Comparison of ENCODE assay signal across 1 cellular context in the genomic region with DNA sequence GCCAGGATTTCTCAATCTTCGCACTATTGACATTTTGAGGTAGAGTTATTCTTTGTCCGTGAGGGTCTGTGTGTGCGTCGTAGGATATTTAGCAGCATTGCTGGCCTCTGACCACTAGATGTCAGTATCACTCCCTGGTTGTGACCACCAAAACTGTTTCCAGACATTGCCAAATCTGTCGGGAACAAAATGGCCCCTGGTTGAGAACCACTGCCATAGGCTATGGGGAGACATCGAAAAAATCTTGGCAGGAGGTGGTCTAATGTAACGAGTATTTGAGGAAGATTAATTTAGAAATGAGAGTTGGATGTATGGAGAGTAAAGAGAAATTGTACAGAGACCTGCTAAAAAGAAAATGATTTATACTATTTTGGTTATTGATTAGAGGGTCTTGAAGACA.
TF ChIP-seq lines count a peak whose summit lies in the region.

No MANE protein-coding gene starts in this region.

TF ChIP-seq in HEK293, 187 proteins besides CTCF, POLR2A, EP300 and RAD21 (continued from another document):
- TF ChIP-seq, protein P1, sequence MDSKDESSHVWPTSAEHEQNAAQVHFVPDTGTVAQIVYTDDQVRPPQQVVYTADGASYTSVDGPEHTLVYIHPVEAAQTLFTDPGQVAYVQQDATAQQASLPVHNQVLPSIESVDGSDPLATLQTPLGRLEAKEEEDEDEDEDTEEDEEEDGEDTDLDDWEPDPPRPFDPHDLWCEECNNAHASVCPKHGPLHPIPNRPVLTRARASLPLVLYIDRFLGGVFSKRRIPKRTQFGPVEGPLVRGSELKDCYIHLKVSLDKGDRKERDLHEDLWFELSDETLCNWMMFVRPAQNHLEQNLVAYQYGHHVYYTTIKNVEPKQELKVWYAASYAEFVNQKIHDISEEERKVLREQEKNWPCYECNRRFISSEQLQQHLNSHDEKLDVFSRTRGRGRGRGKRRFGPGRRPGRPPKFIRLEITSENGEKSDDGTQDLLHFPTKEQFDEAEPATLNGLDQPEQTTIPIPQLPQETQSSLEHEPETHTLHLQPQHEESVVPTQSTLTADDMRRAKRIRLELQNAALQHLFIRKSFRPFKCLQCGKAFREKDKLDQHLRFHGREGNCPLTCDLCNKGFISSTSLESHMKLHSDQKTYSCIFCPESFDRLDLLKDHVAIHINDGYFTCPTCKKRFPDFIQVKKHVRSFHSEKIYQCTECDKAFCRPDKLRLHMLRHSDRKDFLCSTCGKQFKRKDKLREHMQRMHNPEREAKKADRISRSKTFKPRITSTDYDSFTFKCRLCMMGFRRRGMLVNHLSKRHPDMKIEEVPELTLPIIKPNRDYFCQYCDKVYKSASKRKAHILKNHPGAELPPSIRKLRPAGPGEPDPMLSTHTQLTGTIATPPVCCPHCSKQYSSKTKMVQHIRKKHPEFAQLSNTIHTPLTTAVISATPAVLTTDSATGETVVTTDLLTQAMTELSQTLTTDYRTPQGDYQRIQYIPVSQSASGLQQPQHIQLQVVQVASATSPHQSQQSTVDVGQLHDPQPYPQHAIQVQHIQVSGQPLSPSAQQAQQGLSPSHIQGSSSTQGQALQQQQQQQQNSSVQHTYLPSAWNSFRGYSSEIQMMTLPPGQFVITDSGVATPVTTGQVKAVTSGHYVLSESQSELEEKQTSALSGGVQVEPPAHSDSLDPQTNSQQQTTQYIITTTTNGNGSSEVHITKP (tag by site-specific recombination; IDR thresholded peaks at IDR 0.05), result no peak
- TF ChIP-seq ZNF561 (tag by site-specific recombination; IDR thresholded peaks at IDR 0.05; ENCODE audit: borderline replicate concordance) (peak; percentile 48; the same call in 1 of the 2 replicates), ZNF664 (tag by site-specific recombination; IDR thresholded peaks at IDR 0.05) (no peak), TRIM28 (IDR thresholded peaks at IDR 0.05; ENCODE audit: borderline replicate concordance, low read length) (peak; percentile 73; the same call in 1 of the 2 replicates), OVOL3 (tag by site-specific recombination; IDR thresholded peaks at IDR 0.05) (no peak), ZNF544 (tag by site-specific recombination; IDR thresholded peaks at IDR 0.05) (no peak), ZXDB (tag by site-specific recombination; IDR thresholded peaks at IDR 0.05) (no peak), ZNF335 (tag by site-specific recombination; conservative IDR thresholded peaks at IDR 0.05) (peak; percentile 25; the same call in 1 of the 2 replicates), REPIN1 (tag by site-specific recombination; IDR thresholded peaks at IDR 0.05; ENCODE audit: low read depth) (no peak), ZNF626 (tag by site-specific recombination; IDR thresholded peaks at IDR 0.05) (0 out of 2 replicates have a peak, but pooled peaks have one; percentile 35), YY1 (tag by site-specific recombination; IDR thresholded peaks at IDR 0.05) (peak; percentile 80), ZNF629 (tag by site-specific recombination; IDR thresholded peaks at IDR 0.05) (peak; percentile 18; the same call in 1 of the 2 replicates), ZNF324 (tag by site-specific recombination; IDR thresholded peaks at IDR 0.05) (0 out of 2 replicates have a peak, but pooled peaks have one; percentile 30)
- TF ChIP-seq, protein P2, sequence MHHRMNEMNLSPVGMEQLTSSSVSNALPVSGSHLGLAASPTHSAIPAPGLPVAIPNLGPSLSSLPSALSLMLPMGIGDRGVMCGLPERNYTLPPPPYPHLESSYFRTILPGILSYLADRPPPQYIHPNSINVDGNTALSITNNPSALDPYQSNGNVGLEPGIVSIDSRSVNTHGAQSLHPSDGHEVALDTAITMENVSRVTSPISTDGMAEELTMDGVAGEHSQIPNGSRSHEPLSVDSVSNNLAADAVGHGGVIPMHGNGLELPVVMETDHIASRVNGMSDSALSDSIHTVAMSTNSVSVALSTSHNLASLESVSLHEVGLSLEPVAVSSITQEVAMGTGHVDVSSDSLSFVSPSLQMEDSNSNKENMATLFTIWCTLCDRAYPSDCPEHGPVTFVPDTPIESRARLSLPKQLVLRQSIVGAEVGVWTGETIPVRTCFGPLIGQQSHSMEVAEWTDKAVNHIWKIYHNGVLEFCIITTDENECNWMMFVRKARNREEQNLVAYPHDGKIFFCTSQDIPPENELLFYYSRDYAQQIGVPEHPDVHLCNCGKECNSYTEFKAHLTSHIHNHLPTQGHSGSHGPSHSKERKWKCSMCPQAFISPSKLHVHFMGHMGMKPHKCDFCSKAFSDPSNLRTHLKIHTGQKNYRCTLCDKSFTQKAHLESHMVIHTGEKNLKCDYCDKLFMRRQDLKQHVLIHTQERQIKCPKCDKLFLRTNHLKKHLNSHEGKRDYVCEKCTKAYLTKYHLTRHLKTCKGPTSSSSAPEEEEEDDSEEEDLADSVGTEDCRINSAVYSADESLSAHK (tag by site-specific recombination; IDR thresholded peaks at IDR 0.05), result 0 out of 2 replicates have a peak, but pooled peaks have one; percentile 10
- TF ChIP-seq, protein P3, sequence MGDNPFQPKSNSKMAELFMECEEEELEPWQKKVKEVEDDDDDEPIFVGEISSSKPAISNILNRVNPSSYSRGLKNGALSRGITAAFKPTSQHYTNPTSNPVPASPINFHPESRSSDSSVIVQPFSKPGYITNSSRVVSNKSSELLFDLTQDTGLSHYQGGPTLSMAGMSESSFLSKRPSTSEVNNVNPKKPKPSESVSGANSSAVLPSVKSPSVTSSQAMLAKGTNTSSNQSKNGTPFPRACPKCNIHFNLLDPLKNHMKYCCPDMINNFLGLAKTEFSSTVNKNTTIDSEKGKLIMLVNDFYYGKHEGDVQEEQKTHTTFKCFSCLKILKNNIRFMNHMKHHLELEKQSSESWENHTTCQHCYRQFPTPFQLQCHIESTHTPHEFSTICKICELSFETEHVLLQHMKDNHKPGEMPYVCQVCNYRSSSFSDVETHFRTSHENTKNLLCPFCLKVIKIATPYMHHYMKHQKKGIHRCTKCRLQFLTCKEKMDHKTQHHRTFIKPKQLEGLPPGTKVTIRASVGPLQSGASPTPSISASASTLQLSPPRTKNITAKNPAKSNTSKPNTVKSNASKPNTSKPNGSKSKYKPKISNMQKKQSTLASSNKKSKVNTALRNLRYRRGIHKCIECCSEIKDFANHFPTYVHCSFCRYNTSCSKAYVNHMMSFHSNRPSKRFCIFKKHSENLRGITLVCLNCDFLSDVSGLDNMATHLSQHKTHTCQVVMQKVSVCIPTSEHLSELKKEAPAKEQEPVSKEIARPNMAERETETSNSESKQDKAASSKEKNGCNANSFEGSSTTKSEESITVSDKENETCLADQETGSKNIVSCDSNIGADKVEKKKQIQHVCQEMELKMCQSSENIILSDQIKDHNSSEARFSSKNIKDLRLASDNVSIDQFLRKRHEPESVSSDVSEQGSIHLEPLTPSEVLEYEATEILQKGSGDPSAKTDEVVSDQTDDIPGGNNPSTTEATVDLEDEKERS (tag by site-specific recombination; IDR thresholded peaks at IDR 0.05), result 0 out of 2 replicates have a peak, but pooled peaks have one; percentile 42
